In genomic region chr14:89617142-89617460, GRCh38 we compare ENCODE assay signal across 8 cellular contexts.
A peak's percentile ranks its signal among the peaks of the same experiment; 100 is the strongest.
DNase-seq lines count a peak whose midpoint lies in the region; ATAC-seq, FAIRE-seq and TF ChIP-seq lines count a peak whose summit lies in the region.

No MANE protein-coding gene starts in this region.

- FAIRE-seq in frontal cortex (lab: Jason Lieb, UNC): no peak

- no peak for DNase-seq in heart left ventricle
- DNase-seq in Right ventricle myocardium superior: no peak
- no peak for DNase-seq in vagina (ENCODE audit: extremely low spot score in 2 of 2)
- DNase-seq in frontal cortex (ENCODE audit: low spot score in 2 of 2): no peak

- peaks cover 0 to 68% (median 39%) of the 10 kb centered on the region in 12 donors for H3K4me1 ChIP-seq in heart left ventricle
- peaks cover 37% of the 10 kb centered on the region for H3K4me1 ChIP-seq in mesodermal cell (ENCODE audit: control insufficient read depth, insufficient read depth, low read length, poor library complexity, severe bottlenecking)
- H3K4me1 ChIP-seq in vagina: peaks cover 31% of the 10 kb centered on the region

- no peaks in the 10 kb centered on the region for H3K27me3 ChIP-seq in heart left ventricle
- no peaks in the 10 kb centered on the region for H3K27me3 ChIP-seq in vagina

- H3K4me3 ChIP-seq in heart left ventricle: peak overlapping the region in 10 of 12 donors; percentile 55 to 91 (median 80)
- H3K4me3 ChIP-seq in mesodermal cell (ENCODE audit: extremely low read depth, insufficient read depth, low read length, poor library complexity, severe bottlenecking): peak overlapping the region; percentile 72
- H3K4me3 ChIP-seq in vagina: peak overlapping the region; percentile 52 to 84

- TF ChIP-seq CTCF in heart left ventricle (IDR thresholded peaks at IDR 0.05): no peak
- TF ChIP-seq CTCF in vagina (IDR thresholded peaks at IDR 0.05): no peak

- no peaks in the 10 kb centered on the region for H3K9me3 ChIP-seq in heart left ventricle
- H3K9me3 ChIP-seq in mesodermal cell (ENCODE audit: control insufficient read depth, low read length): no peaks in the 10 kb centered on the region
- H3K9me3 ChIP-seq in vagina: no peaks in the 10 kb centered on the region

- peak overlapping the region in 11 of 12 donors; percentile 52 to 87 (median 83) for H3K27ac ChIP-seq in heart left ventricle
- H3K27ac ChIP-seq in angular gyrus (ENCODE audit: low read depth, low read length): peak overlapping the region; percentile 1
- H3K27ac ChIP-seq in mesodermal cell (ENCODE audit: low read depth, low read length, severe bottlenecking): peak overlapping the region; percentile 83
- no peak overlapping the region for H3K27ac ChIP-seq in vagina

- TF ChIP-seq POLR2A in heart left ventricle (IDR thresholded peaks at IDR 0.05): no peak
- no peak for TF ChIP-seq POLR2A in vagina (IDR thresholded peaks at IDR 0.05)

- WGBS in heart left ventricle, 4 donors: 12 to 17% (median 14%) methylated on average over 2 of the region's 2 CpGs
- WGBS in mesodermal cell (ENCODE audit: insufficient coverage in 2 of 2), 2 experiments: no CpG with 5 or more reads among the region's 2 CpGs

- no peak for ATAC-seq in heart left ventricle
- ATAC-seq in Right ventricle myocardium superior (ENCODE audit: poor library complexity): no peak
- ATAC-seq in HG03469 (IDR thresholded peaks at IDR 0.05; ENCODE audit: unreplicated experiment): no peak
- ATAC-seq in HG02973 (IDR thresholded peaks at IDR 0.05; ENCODE audit: unreplicated experiment): no peak

- peaks cover 0 to under 1% (median 0%) of the 10 kb centered on the region in 9 donors for H3K36me3 ChIP-seq in heart left ventricle
- no peaks in the 10 kb centered on the region for H3K36me3 ChIP-seq in mesodermal cell (ENCODE audit: control insufficient read depth, insufficient read depth, low read length)
- no peaks in the 10 kb centered on the region for H3K36me3 ChIP-seq in vagina

- intact Hi-C loops in heart left ventricle (cut with DNase I): loop anchor here in 9 of 10 donors (5.0 to 10.0 kb wide), 9 partner anchors 40 to 575 kb away; partner anchors contain the start of gene FOXN3 (in 6 of the 9)
- intact Hi-C loops in Right ventricle myocardium superior (cut with DNase I): loop anchor here (5.0 kb wide), 1 partner anchor 195 kb away; no protein-coding TSS in a partner anchor
- intact Hi-C loops in vagina (cut with DNase I): no loop called here
